Comparison of ENCODE assay signal across 20 cellular contexts in genomic region chr4:74501579-74501978, GRCh38. TPM values are rescaled to one million over a fixed set of nuclear protein-coding genes. Genes with fewer than 3 reads are reported as not detected.
DNase-seq lines count a peak whose midpoint lies in the region; ATAC-seq and TF ChIP-seq lines count a peak whose summit lies in the region.
"Had no signal": no experiment of that assay in that cellular context is flagged by ENCODE, and none has a peak within 500 bp of the region (broad histone marks: within the 10 kb centered on the region; RNA-seq: fewer than 3 reads in every experiment).

No MANE protein-coding gene starts in this region.

- H3K27me3 ChIP-seq in ascending aorta: no peaks in the 10 kb centered on the region
- H3K27me3 ChIP-seq: BE2C, MG63, neutrophil, tibial nerve had no signal

- intact Hi-C loops in ascending aorta (cut with DNase I): no loop called here

- no peak for ATAC-seq in omental fat pad (ENCODE audit: low FRiP score)

- no peak overlapping the region for H3K27ac ChIP-seq in ascending aorta
- H3K27ac ChIP-seq: HL-60, neutrophil, tibial nerve had no signal

- H3K4me1 ChIP-seq in ascending aorta: no peaks in the 10 kb centered on the region
- H3K4me1 ChIP-seq: BE2C, tibial nerve had no signal

- no peaks in the 10 kb centered on the region for H3K9me3 ChIP-seq in ascending aorta
- H3K9me3 ChIP-seq: BE2C, MG63, neutrophil had no signal

- no peak for TF ChIP-seq CTCF in omental fat pad (IDR thresholded peaks at IDR 0.05)
- TF ChIP-seq CTCF in ascending aorta (IDR thresholded peaks at IDR 0.05): no peak

- no peak overlapping the region for H3K4me3 ChIP-seq in ascending aorta
- H3K4me3 ChIP-seq: MG63, tibial nerve had no signal

- H3K36me3 ChIP-seq in ascending aorta: no peaks in the 10 kb centered on the region
- H3K36me3 ChIP-seq: BE2C, MG63, neutrophil, tibial nerve had no signal

- DNase-seq in AG08395 (ENCODE audit: low spot score) (peak; percentile 58), HS-27A (ENCODE audit: low read depth) (peak; percentile 71), astrocyte of the hippocampus (ENCODE audit: low read depth, low spot score) (peak; percentile 49), hepatic stellate cell (ENCODE audit: low spot score) (peak; percentile 27), Ammon's horn (ENCODE audit: low spot score) (no peak), omental fat pad (ENCODE audit: low spot score) (no peak), ascending aorta (ENCODE audit: low spot score in 2 of 2) (no peak)
- no peak for DNase-seq in activated CD4-positive, CD25-positive, alpha-beta regulatory T cell (lab: John Stamatoyannopoulos, UW)
- DNase-seq: activated gamma-delta T cell treated with Interleukin-2 at 50 U/mL for 16 hours; BE2C; central memory CD4-positive, alpha-beta T cell; GDM1; GOT3; mesendoderm; MG63; NCI-H2107; SHP77 treated with DMSO at 0.1 percent for 48 hours had no signal

RNA-seq across cellular contexts. Expression of gene AREG, which starts 56.6 kb away (rescaled TPM):
- total RNA-seq in omental fat pad: 100 to 1,000 TPM in 1 of 4 donors, 10 to 100 TPM in 3; 31.2 to 202 (median 43.7) TPM
- total RNA-seq in ascending aorta: 4.0 TPM

Comparison
In these comparisons a context has a peak if more than half of its experiments do, and no peak if none do; other contexts are left out.
1. DNase-seq: peak in AG08395 (single experiment), HS-27A (single experiment), astrocyte of the hippocampus (single experiment) and hepatic stellate cell (single experiment); none in Ammon's horn (single experiment), omental fat pad (single experiment), ascending aorta (0 of 2) and activated CD4-positive, CD25-positive, alpha-beta regulatory T cell (0 of 4).